In genomic region chr22:39710380-39711117, GRCh38 we compare ENCODE assay signal across 12 cellular contexts.
"Had no signal": no experiment of that assay in that cellular context is flagged by ENCODE, and none has a peak within 500 bp of the region (broad histone marks: within the 10 kb centered on the region; RNA-seq: fewer than 3 reads in every experiment).

No MANE protein-coding gene starts in this region.

- H3K4me3 ChIP-seq: heart left ventricle, lung, spleen had no signal

- H3K9me3 ChIP-seq: heart left ventricle, spleen had no signal

- H3K27ac ChIP-seq: heart left ventricle, spleen had no signal

- H3K36me3 ChIP-seq: heart left ventricle, spleen had no signal

- ATAC-seq: activated CD4-positive, CD25-positive, alpha-beta regulatory T cell treated with anti-CD3 and anti-CD28 coated beads, Interleukin-2, amount 50 U/mL, for 24 hours; naive thymus-derived CD8-positive, alpha-beta T cell; T-cell had no signal

- DNase-seq: activated naive CD4-positive, alpha-beta T cell; activated naive CD8-positive, alpha-beta T cell treated with anti-CD3 and anti-CD28 coated beads, Interleukin-2, amount 10 ng/mL, durations not matched to agents 7 days and 5 days; activated T-cell treated with anti-CD3 and anti-CD28 coated beads for 4 hours; anterior cingulate cortex; effector memory CD4-positive, alpha-beta T cell; naive thymus-derived CD8-positive, alpha-beta T cell; spleen; T-cell; T-helper 9 cell had no signal
